In the genomic region with DNA sequence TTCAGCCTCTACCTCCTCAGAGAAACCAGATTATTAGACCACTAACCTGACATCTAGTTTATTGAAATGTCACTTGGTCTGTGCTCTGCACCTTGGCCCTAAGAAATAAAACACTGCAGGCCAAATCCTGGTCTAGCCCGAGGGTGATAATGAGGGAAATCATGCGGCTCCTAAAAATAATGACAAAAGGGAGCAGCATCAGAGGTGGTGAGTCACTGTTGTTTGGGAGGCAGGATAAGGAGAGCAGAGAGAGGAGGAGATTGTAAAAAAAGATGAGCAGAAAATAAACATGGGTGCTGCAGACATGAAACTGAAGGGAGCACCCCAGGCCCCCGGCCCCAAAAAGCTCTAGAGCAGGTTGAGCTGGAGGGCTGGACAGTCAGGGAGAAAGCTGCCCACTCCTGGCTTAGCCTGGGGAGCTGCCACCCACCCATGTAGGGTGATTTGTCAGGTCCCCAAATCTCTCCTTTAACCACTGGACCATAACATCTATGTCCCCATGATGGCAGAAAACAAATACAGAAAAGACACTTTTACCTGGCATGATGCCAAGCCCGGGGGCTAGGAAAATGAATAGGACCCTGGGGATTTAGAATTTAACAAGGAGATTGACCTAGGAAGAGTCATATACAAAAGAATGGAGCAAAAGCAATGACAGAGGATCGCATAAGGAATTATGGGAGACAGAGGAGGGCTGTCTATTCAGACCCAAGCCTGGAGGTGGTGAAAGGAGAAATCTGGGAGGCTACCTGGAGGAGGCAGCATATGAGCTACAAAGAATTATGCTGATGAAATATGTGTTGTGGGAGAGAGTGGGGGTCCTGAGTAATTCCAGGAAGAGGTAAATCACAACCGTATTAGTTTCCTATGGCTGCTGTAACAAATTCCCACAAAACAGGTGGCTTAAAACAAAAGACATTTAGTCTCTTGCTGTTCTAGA, we compare ENCODE assay signal across 17 cellular contexts.
DNase-seq lines count a peak whose midpoint lies in the region; ATAC-seq and TF ChIP-seq lines count a peak whose summit lies in the region.
"Had no signal": no experiment of that assay in that cellular context is flagged by ENCODE, and none has a peak within 500 bp of the region (broad histone marks: within the 10 kb centered on the region; RNA-seq: fewer than 3 reads in every experiment).

No MANE protein-coding gene starts in this region.

- H3K27me3 ChIP-seq in PC-3 (ENCODE audit: low read length) (no peaks in the 10 kb centered on the region), upper lobe of right lung (no peaks in the 10 kb centered on the region), psoas muscle (ENCODE audit: insufficient read depth in 3 of 3, low read length in 2 of 3) (no peaks in the 10 kb centered on the region)
- H3K27me3 ChIP-seq: ascending aorta, MG63, neutrophil had no signal

- H3K4me3 Mint-ChIP-seq in activated T-cell treated with anti-CD3 and anti-CD28 coated beads, Interleukin-2, amount 50 U/mL, for 72 hours: no peak overlapping the region
- no peak overlapping the region for H3K4me3 Mint-ChIP-seq in stimulated activated memory B cell treated with anti-CD40 and anti-IgM and Interleukin-4, amounts not matched to agents 10 μg/mL and 1 μg/mL and 100 μg/mL, for 72 hours
- H3K4me3 Mint-ChIP-seq: CD4-positive, alpha-beta memory T cell; memory B cell; T-helper 2 cell treated with Interferon-gamma antibody and Interleukin-4, amounts not matched to agents 5 μg/mL and 100 μg/mL, for 36 hours had no signal

- H3K27ac ChIP-seq in PC-3 (ENCODE audit: low read length) (no peak overlapping the region), upper lobe of right lung (no peak overlapping the region), psoas muscle (no peak overlapping the region)
- H3K27ac ChIP-seq: ascending aorta, neutrophil had no signal

- intact Hi-C loops in PC-3 (cut with micrococcal nuclease) (no loop called here), upper lobe of right lung (cut with DNase I) (no loop called here), psoas muscle (cut with DNase I) (no loop called here)

- no peak overlapping the region for H3K4me2 ChIP-seq in PC-3 (ENCODE audit: low read length)

- TF ChIP-seq CTCF in PC-3 (conservative IDR thresholded peaks at IDR 0.05; ENCODE audit: low read depth, low read length): no peak
- no peak for TF ChIP-seq CTCF in fibroblast of mammary gland (conservative IDR thresholded peaks at IDR 0.05; ENCODE audit: control insufficient read depth, insufficient read depth, low read depth, low read length)
- no peak for TF ChIP-seq CTCF in upper lobe of right lung (IDR thresholded peaks at IDR 0.05)
- no peak for TF ChIP-seq CTCF in psoas muscle (IDR thresholded peaks at IDR 0.05)

- peaks cover 20% of the 10 kb centered on the region for H3K27me3 Mint-ChIP-seq in activated T-cell treated with anti-CD3 and anti-CD28 coated beads, Interleukin-2, amount 50 U/mL, for 72 hours (ENCODE audit: low read depth)
- H3K27me3 Mint-ChIP-seq in stimulated activated memory B cell treated with anti-CD40 and anti-IgM and Interleukin-4, amounts not matched to agents 10 μg/mL and 1 μg/mL and 100 μg/mL, for 72 hours: peaks cover 20% of the 10 kb centered on the region

- H2AFZ ChIP-seq in PC-3 (ENCODE audit: low read length): no peak overlapping the region

- H3K4me1 ChIP-seq in PC-3 (ENCODE audit: insufficient read depth, low read length) (0 out of 2 replicates have a peak, but pooled peaks cover 7% of the 10 kb centered on the region), upper lobe of right lung (no peaks in the 10 kb centered on the region), psoas muscle (no peaks in the 10 kb centered on the region)
- H3K4me1 ChIP-seq: ascending aorta had no signal

- POLR2A ChIA-PET in PC-3 (lab: Charles Lee; ENCODE audit: unreplicated experiment): no interaction called here

- no peak overlapping the region for H3K4me3 ChIP-seq in PC-3 (ENCODE audit: low read length)
- no peak overlapping the region for H3K4me3 ChIP-seq in fibroblast of mammary gland (ENCODE audit: control insufficient read depth, low read depth, low read length)
- H3K4me3 ChIP-seq in upper lobe of right lung: no peak overlapping the region
- H3K4me3 ChIP-seq in psoas muscle: no peak overlapping the region
- H3K4me3 ChIP-seq: ascending aorta, MG63 had no signal

- H3K4me1 Mint-ChIP-seq in activated T-cell treated with anti-CD3 and anti-CD28 coated beads, Interleukin-2, amount 50 U/mL, for 72 hours (ENCODE audit: low read depth): no peaks in the 10 kb centered on the region
- H3K4me1 Mint-ChIP-seq in stimulated activated memory B cell treated with anti-CD40 and anti-IgM and Interleukin-4, amounts not matched to agents 10 μg/mL and 1 μg/mL and 100 μg/mL, for 72 hours: no peaks in the 10 kb centered on the region
- H3K4me1 Mint-ChIP-seq: CD4-positive, alpha-beta memory T cell; memory B cell had no signal

- no TSS peak for BruUV-seq in PC-3 (replicated peaks; lab: Mats Ljungman, UMichigan)

- 58 to 60% (median 59%) methylated on average over 6 of the region's 6 CpGs for WGBS in psoas muscle, 3 donors

- no peaks in the 10 kb centered on the region for H4K20me1 ChIP-seq in PC-3 (ENCODE audit: low read length)

- H3K9ac ChIP-seq in PC-3 (ENCODE audit: low read length): no peak overlapping the region

- no peaks in the 10 kb centered on the region for H3K9me3 ChIP-seq in PC-3 (ENCODE audit: low read length)
- H3K9me3 ChIP-seq in upper lobe of right lung: no peaks in the 10 kb centered on the region
- H3K9me3 ChIP-seq in psoas muscle: no peaks in the 10 kb centered on the region
- H3K9me3 ChIP-seq: ascending aorta, MG63, neutrophil had no signal

- ATAC-seq in PC-3: no peak
- ATAC-seq in upper lobe of right lung: no peak
- no peak for ATAC-seq in activated T-cell treated with anti-CD3 and anti-CD28 coated beads, Interleukin-2, amount 50 U/mL, for 72 hours (replicated peaks in 1 of 2)
- ATAC-seq in psoas muscle: no peak
- no peak for ATAC-seq in stimulated activated memory B cell treated with anti-CD40 and anti-IgM and Interleukin-4, amounts not matched to agents 10 μg/mL and 1 μg/mL and 100 μg/mL, for 72 hours

- peaks cover 0 to 4% of the 10 kb centered on the region in 2 donors for H3K9me3 Mint-ChIP-seq in activated T-cell treated with anti-CD3 and anti-CD28 coated beads, Interleukin-2, amount 50 U/mL, for 72 hours
- peaks cover 3% of the 10 kb centered on the region for H3K9me3 Mint-ChIP-seq in stimulated activated memory B cell treated with anti-CD40 and anti-IgM and Interleukin-4, amounts not matched to agents 10 μg/mL and 1 μg/mL and 100 μg/mL, for 72 hours

- H3K9me2 ChIP-seq in PC-3 (replicated peaks; ENCODE audit: low read length): no peaks in the 10 kb centered on the region

- H3K36me3 ChIP-seq in PC-3 (ENCODE audit: low read depth, low read length) (no peaks in the 10 kb centered on the region), upper lobe of right lung (no peaks in the 10 kb centered on the region), psoas muscle (ENCODE audit: insufficient read depth in 1 of 2, low read depth in 1 of 2) (no peaks in the 10 kb centered on the region)
- H3K36me3 ChIP-seq: ascending aorta, MG63, neutrophil had no signal

- no peak overlapping the region for H3K27ac Mint-ChIP-seq in activated T-cell treated with anti-CD3 and anti-CD28 coated beads, Interleukin-2, amount 50 U/mL, for 72 hours
- no peak overlapping the region for H3K27ac Mint-ChIP-seq in stimulated activated memory B cell treated with anti-CD40 and anti-IgM and Interleukin-4, amounts not matched to agents 10 μg/mL and 1 μg/mL and 100 μg/mL, for 72 hours
- H3K27ac Mint-ChIP-seq: CD4-positive, alpha-beta memory T cell; memory B cell; T-helper 2 cell treated with Interferon-gamma antibody and Interleukin-4, amounts not matched to agents 5 μg/mL and 100 μg/mL, for 36 hours had no signal

- CTCF ChIA-PET in PC-3 (lab: Charles Lee): no interaction called here

- H3F3A ChIP-seq in PC-3 (ENCODE audit: low read length, unreplicated experiment): no peaks in the 10 kb centered on the region

- no peaks in the 10 kb centered on the region for H3K79me2 ChIP-seq in PC-3 (ENCODE audit: low read length)

- no peaks in the 10 kb centered on the region for H3K36me3 Mint-ChIP-seq in activated T-cell treated with anti-CD3 and anti-CD28 coated beads, Interleukin-2, amount 50 U/mL, for 72 hours (ENCODE audit: insufficient read depth in 2 of 2)
- H3K36me3 Mint-ChIP-seq in stimulated activated memory B cell treated with anti-CD40 and anti-IgM and Interleukin-4, amounts not matched to agents 10 μg/mL and 1 μg/mL and 100 μg/mL, for 72 hours: no peaks in the 10 kb centered on the region
- H3K36me3 Mint-ChIP-seq: CD4-positive, alpha-beta memory T cell; memory B cell had no signal

- DNase-seq in AG20443 (ENCODE audit: low spot score) (peak; percentile 37), ELR (ENCODE audit: low read depth) (peak; percentile 57), PC-3 (peak; percentile 32), fibroblast of mammary gland (ENCODE audit: low read depth) (peak; percentile 55), upper lobe of right lung (no peak), psoas muscle (no peak)
- no peak for DNase-seq in activated T-cell treated with anti-CD3 and anti-CD28 coated beads, Interleukin-2, amount 50 U/mL, for 72 hours
- DNase-seq: CD4-positive, alpha-beta memory T cell; GOT3; MG63; NCI-H510A treated with DMSO at 0.1 percent for 48 hours; stimulated activated naive CD4-positive, alpha-beta T cell treated with Interleukin-2 at 50 U/mL for 16 hours had no signal

Comparison
In these comparisons a context has a peak if more than half of its experiments do, and no peak if none do; other contexts are left out.
1. DNase-seq: peak in AG20443 (single experiment), ELR (single experiment), PC-3 (single experiment) and fibroblast of mammary gland (single experiment); none in upper lobe of right lung (single experiment), activated T-cell treated with anti-CD3 and anti-CD28 coated beads, Interleukin-2, amount 50 U/mL, for 72 hours (0 of 2) and psoas muscle (0 of 2).